In genomic region chr12:100674009-100674888, GRCh38 we compare ENCODE assay signal across 22 cellular contexts.
"Had no signal": no experiment of that assay in that cellular context is flagged by ENCODE, and none has a peak within 500 bp of the region (broad histone marks: within the 10 kb centered on the region; RNA-seq: fewer than 3 reads in every experiment).

No MANE protein-coding gene starts in this region.

- H3K27me3 ChIP-seq: gastrocnemius medialis, ovary, right lobe of liver, thyroid gland, vagina had no signal

- H3K9me3 ChIP-seq: gastrocnemius medialis, ovary, right lobe of liver, thyroid gland, vagina had no signal

- FAIRE-seq: colon, keratinocyte, small intestine had no signal

- H3K27ac ChIP-seq: dorsolateral prefrontal cortex, gastrocnemius medialis, ovary, right lobe of liver, thyroid gland, vagina had no signal

- DNase-seq: dorsolateral prefrontal cortex; effector CD4-positive, alpha-beta T cell; foreskin fibroblast; gastrocnemius medialis; head of caudate nucleus; midbrain; naive thymus-derived CD4-positive, alpha-beta T cell; nucleus accumbens; ovary; right lobe of liver; small intestine; stimulated activated CD4-positive, alpha-beta T cell treated with anti-CD3 and anti-CD28 coated beads, Interleukin-15, amount 100 ng/mL, for 24 hours; stimulated activated CD4-positive, alpha-beta T cell treated with anti-CD3 and anti-CD28 coated beads, Interleukin-2, amount 100 ng/mL, for 48 hours; stimulated activated naive CD4-positive, alpha-beta T cell; stimulated activated naive CD8-positive, alpha-beta T cell treated with anti-CD3 and anti-CD28 coated beads, Interleukin-15, amount 100 ng/mL, for 72 hours; thyroid gland; trophoblast cell had no signal

- ATAC-seq: gastrocnemius medialis; left lobe of liver; naive thymus-derived CD4-positive, alpha-beta T cell; right lobe of liver; stimulated activated naive CD8-positive, alpha-beta T cell treated with anti-CD3 and anti-CD28 coated beads, Interleukin-15, amount 100 ng/mL, for 72 hours had no signal

- H3K4me1 ChIP-seq: gastrocnemius medialis, right lobe of liver, thyroid gland, vagina had no signal

- H3K4me3 ChIP-seq: dorsolateral prefrontal cortex, gastrocnemius medialis, lung, ovary, right lobe of liver, thyroid gland, vagina had no signal

- H3K36me3 ChIP-seq: gastrocnemius medialis, ovary, right lobe of liver, thyroid gland, vagina had no signal
